ENCODE assay signal across 1 cellular context in the genomic region with DNA sequence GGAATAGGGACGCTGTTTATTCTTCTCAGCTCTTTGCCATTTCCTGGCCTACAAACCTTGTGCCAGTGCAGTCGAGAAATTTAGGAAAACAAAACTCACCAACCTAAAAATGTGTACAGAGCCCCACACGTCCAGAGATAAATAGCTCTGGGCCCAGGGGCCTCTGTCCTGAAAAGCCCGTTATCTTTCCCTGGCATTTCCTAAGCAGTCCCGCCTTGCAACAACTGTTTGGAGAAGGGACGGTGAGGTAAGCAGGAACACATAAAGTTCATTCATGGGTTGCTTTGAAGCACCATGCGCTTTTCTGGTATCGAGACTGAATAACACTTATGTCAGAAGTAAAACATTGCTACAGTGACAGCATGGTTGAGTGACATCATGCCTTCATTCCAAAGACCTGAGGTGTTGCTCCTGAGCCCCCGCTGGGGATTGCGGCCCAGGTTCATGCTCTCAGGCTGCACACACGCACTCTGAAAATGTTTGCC.
TF ChIP-seq lines count a peak whose summit lies in the region.

No MANE protein-coding gene starts in this region.

TF ChIP-seq in HepG2, 621 proteins besides CTCF, POLR2A, EP300 and RAD21 (continued from another document and continues in another):
- TF ChIP-seq, protein P1, sequence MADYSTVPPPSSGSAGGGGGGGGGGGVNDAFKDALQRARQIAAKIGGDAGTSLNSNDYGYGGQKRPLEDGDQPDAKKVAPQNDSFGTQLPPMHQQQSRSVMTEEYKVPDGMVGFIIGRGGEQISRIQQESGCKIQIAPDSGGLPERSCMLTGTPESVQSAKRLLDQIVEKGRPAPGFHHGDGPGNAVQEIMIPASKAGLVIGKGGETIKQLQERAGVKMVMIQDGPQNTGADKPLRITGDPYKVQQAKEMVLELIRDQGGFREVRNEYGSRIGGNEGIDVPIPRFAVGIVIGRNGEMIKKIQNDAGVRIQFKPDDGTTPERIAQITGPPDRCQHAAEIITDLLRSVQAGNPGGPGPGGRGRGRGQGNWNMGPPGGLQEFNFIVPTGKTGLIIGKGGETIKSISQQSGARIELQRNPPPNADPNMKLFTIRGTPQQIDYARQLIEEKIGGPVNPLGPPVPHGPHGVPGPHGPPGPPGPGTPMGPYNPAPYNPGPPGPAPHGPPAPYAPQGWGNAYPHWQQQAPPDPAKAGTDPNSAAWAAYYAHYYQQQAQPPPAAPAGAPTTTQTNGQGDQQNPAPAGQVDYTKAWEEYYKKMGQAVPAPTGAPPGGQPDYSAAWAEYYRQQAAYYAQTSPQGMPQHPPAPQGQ (CRISPR knock-in tag; IDR thresholded peaks at IDR 0.05; ENCODE audit: borderline replicate concordance) = no peak
- no peak for TF ChIP-seq HHEX (CRISPR knock-in tag; IDR thresholded peaks at IDR 0.05)
- TF ChIP-seq AKAP8 (CRISPR knock-in tag; IDR thresholded peaks at IDR 0.05) = no peak
- no peak for TF ChIP-seq ZNF446 (CRISPR knock-in tag; IDR thresholded peaks at IDR 0.05)
- TF ChIP-seq, protein P2, sequence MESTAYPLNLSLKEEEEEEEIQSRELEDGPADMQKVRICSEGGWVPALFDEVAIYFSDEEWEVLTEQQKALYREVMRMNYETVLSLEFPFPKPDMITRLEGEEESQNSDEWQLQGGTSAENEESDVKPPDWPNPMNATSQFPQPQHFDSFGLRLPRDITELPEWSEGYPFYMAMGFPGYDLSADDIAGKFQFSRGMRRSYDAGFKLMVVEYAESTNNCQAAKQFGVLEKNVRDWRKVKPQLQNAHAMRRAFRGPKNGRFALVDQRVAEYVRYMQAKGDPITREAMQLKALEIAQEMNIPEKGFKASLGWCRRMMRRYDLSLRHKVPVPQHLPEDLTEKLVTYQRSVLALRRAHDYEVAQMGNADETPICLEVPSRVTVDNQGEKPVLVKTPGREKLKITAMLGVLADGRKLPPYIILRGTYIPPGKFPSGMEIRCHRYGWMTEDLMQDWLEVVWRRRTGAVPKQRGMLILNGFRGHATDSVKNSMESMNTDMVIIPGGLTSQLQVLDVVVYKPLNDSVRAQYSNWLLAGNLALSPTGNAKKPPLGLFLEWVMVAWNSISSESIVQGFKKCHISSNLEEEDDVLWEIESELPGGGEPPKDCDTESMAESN (CRISPR knock-in tag; conservative IDR thresholded peaks at IDR 0.05) = no peak
- TF ChIP-seq, protein P3, sequence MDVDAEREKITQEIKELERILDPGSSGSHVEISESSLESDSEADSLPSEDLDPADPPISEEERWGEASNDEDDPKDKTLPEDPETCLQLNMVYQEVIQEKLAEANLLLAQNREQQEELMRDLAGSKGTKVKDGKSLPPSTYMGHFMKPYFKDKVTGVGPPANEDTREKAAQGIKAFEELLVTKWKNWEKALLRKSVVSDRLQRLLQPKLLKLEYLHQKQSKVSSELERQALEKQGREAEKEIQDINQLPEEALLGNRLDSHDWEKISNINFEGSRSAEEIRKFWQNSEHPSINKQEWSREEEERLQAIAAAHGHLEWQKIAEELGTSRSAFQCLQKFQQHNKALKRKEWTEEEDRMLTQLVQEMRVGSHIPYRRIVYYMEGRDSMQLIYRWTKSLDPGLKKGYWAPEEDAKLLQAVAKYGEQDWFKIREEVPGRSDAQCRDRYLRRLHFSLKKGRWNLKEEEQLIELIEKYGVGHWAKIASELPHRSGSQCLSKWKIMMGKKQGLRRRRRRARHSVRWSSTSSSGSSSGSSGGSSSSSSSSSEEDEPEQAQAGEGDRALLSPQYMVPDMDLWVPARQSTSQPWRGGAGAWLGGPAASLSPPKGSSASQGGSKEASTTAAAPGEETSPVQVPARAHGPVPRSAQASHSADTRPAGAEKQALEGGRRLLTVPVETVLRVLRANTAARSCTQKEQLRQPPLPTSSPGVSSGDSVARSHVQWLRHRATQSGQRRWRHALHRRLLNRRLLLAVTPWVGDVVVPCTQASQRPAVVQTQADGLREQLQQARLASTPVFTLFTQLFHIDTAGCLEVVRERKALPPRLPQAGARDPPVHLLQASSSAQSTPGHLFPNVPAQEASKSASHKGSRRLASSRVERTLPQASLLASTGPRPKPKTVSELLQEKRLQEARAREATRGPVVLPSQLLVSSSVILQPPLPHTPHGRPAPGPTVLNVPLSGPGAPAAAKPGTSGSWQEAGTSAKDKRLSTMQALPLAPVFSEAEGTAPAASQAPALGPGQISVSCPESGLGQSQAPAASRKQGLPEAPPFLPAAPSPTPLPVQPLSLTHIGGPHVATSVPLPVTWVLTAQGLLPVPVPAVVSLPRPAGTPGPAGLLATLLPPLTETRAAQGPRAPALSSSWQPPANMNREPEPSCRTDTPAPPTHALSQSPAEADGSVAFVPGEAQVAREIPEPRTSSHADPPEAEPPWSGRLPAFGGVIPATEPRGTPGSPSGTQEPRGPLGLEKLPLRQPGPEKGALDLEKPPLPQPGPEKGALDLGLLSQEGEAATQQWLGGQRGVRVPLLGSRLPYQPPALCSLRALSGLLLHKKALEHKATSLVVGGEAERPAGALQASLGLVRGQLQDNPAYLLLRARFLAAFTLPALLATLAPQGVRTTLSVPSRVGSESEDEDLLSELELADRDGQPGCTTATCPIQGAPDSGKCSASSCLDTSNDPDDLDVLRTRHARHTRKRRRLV (CRISPR knock-in tag; IDR thresholded peaks at IDR 0.05) = no peak
- 0 out of 2 replicates have a peak, but pooled peaks have one; percentile 17 for TF ChIP-seq FOSL1 (CRISPR knock-in tag; IDR thresholded peaks at IDR 0.05; ENCODE audit: borderline replicate concordance)
- TF ChIP-seq, protein P4, sequence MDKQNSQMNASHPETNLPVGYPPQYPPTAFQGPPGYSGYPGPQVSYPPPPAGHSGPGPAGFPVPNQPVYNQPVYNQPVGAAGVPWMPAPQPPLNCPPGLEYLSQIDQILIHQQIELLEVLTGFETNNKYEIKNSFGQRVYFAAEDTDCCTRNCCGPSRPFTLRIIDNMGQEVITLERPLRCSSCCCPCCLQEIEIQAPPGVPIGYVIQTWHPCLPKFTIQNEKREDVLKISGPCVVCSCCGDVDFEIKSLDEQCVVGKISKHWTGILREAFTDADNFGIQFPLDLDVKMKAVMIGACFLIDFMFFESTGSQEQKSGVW (CRISPR knock-in tag; IDR thresholded peaks at IDR 0.05; ENCODE audit: borderline replicate concordance) = no peak
- TF ChIP-seq, protein P5, sequence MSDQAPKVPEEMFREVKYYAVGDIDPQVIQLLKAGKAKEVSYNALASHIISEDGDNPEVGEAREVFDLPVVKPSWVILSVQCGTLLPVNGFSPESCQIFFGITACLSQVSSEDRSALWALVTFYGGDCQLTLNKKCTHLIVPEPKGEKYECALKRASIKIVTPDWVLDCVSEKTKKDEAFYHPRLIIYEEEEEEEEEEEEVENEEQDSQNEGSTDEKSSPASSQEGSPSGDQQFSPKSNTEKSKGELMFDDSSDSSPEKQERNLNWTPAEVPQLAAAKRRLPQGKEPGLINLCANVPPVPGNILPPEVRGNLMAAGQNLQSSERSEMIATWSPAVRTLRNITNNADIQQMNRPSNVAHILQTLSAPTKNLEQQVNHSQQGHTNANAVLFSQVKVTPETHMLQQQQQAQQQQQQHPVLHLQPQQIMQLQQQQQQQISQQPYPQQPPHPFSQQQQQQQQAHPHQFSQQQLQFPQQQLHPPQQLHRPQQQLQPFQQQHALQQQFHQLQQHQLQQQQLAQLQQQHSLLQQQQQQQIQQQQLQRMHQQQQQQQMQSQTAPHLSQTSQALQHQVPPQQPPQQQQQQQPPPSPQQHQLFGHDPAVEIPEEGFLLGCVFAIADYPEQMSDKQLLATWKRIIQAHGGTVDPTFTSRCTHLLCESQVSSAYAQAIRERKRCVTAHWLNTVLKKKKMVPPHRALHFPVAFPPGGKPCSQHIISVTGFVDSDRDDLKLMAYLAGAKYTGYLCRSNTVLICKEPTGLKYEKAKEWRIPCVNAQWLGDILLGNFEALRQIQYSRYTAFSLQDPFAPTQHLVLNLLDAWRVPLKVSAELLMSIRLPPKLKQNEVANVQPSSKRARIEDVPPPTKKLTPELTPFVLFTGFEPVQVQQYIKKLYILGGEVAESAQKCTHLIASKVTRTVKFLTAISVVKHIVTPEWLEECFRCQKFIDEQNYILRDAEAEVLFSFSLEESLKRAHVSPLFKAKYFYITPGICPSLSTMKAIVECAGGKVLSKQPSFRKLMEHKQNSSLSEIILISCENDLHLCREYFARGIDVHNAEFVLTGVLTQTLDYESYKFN (CRISPR knock-in tag; conservative IDR thresholded peaks at IDR 0.05) = peak; percentile 64
- TF ChIP-seq FOXA1 (IDR thresholded peaks at IDR 0.05) = no peak
- TF ChIP-seq FOXA1 (CRISPR knock-in tag; IDR thresholded peaks at IDR 0.05) = no peak; the same call in 1 of the 2 replicates
- TF ChIP-seq ZNF333 (CRISPR knock-in tag; IDR thresholded peaks at IDR 0.05; ENCODE audit: borderline replicate concordance) = no peak
- TF ChIP-seq, protein P6, sequence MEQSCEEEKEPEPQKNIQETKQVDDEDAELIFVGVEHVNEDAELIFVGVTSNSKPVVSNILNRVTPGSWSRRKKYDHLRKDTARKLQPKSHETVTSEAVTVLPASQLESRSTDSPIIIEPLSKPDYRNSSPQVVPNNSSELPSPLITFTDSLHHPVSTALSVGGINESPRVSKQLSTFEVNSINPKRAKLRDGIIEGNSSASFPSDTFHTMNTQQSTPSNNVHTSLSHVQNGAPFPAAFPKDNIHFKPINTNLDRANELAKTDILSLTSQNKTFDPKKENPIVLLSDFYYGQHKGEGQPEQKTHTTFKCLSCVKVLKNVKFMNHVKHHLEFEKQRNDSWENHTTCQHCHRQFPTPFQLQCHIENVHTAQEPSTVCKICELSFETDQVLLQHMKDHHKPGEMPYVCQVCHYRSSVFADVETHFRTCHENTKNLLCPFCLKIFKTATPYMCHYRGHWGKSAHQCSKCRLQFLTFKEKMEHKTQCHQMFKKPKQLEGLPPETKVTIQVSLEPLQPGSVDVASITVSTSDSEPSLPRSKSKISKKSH (CRISPR knock-in tag; IDR thresholded peaks at IDR 0.05; ENCODE audit: borderline replicate concordance) = no peak
- TF ChIP-seq, protein P7, sequence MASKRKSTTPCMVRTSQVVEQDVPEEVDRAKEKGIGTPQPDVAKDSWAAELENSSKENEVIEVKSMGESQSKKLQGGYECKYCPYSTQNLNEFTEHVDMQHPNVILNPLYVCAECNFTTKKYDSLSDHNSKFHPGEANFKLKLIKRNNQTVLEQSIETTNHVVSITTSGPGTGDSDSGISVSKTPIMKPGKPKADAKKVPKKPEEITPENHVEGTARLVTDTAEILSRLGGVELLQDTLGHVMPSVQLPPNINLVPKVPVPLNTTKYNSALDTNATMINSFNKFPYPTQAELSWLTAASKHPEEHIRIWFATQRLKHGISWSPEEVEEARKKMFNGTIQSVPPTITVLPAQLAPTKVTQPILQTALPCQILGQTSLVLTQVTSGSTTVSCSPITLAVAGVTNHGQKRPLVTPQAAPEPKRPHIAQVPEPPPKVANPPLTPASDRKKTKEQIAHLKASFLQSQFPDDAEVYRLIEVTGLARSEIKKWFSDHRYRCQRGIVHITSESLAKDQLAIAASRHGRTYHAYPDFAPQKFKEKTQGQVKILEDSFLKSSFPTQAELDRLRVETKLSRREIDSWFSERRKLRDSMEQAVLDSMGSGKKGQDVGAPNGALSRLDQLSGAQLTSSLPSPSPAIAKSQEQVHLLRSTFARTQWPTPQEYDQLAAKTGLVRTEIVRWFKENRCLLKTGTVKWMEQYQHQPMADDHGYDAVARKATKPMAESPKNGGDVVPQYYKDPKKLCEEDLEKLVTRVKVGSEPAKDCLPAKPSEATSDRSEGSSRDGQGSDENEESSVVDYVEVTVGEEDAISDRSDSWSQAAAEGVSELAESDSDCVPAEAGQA (IDR thresholded peaks at IDR 0.05; ENCODE audit: low read depth) = peak; percentile 65; the same call in 1 of the 2 replicates
- TF ChIP-seq, protein P7 (CRISPR knock-in tag; IDR thresholded peaks at IDR 0.05; ENCODE audit: borderline replicate concordance) = no peak
- TF ChIP-seq, protein P8, sequence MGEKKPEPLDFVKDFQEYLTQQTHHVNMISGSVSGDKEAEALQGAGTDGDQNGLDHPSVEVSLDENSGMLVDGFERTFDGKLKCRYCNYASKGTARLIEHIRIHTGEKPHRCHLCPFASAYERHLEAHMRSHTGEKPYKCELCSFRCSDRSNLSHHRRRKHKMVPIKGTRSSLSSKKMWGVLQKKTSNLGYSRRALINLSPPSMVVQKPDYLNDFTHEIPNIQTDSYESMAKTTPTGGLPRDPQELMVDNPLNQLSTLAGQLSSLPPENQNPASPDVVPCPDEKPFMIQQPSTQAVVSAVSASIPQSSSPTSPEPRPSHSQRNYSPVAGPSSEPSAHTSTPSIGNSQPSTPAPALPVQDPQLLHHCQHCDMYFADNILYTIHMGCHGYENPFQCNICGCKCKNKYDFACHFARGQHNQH (CRISPR knock-in tag; IDR thresholded peaks at IDR 0.05) = no peak
- TF ChIP-seq HDAC1 (CRISPR knock-in tag; IDR thresholded peaks at IDR 0.05) = peak; percentile 63
- no peak for TF ChIP-seq KDM1A (CRISPR knock-in tag; IDR thresholded peaks at IDR 0.05)
- peak; percentile 63; the same call in 1 of the 2 replicates for TF ChIP-seq HMG20A (CRISPR knock-in tag; IDR thresholded peaks at IDR 0.05; ENCODE audit: borderline replicate concordance)
- no peak for TF ChIP-seq ZNF296 (CRISPR knock-in tag; conservative IDR thresholded peaks at IDR 0.05)
- TF ChIP-seq SRY (CRISPR knock-in tag; IDR thresholded peaks at IDR 0.05) = no peak
- TF ChIP-seq, protein P9, sequence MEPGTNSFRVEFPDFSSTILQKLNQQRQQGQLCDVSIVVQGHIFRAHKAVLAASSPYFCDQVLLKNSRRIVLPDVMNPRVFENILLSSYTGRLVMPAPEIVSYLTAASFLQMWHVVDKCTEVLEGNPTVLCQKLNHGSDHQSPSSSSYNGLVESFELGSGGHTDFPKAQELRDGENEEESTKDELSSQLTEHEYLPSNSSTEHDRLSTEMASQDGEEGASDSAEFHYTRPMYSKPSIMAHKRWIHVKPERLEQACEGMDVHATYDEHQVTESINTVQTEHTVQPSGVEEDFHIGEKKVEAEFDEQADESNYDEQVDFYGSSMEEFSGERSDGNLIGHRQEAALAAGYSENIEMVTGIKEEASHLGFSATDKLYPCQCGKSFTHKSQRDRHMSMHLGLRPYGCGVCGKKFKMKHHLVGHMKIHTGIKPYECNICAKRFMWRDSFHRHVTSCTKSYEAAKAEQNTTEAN (CRISPR knock-in tag; conservative IDR thresholded peaks at IDR 0.05) = no peak
- TF ChIP-seq, protein P10, sequence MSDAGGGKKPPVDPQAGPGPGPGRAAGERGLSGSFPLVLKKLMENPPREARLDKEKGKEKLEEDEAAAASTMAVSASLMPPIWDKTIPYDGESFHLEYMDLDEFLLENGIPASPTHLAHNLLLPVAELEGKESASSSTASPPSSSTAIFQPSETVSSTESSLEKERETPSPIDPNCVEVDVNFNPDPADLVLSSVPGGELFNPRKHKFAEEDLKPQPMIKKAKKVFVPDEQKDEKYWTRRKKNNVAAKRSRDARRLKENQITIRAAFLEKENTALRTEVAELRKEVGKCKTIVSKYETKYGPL (CRISPR knock-in tag; IDR thresholded peaks at IDR 0.05) = no peak
- TF ChIP-seq ARNT2 (CRISPR knock-in tag; IDR thresholded peaks at IDR 0.05; ENCODE audit: low read depth) = no peak
- no peak for TF ChIP-seq ZNF577 (CRISPR knock-in tag; IDR thresholded peaks at IDR 0.05; ENCODE audit: borderline replicate concordance, low read depth)
- no peak for TF ChIP-seq TBX3 (IDR thresholded peaks at IDR 0.05; ENCODE audit: borderline replicate concordance)
